Comparison of ENCODE assay signal across 1 cellular context in genomic region chr16:10738231-10739077, GRCh38.
A peak's percentile ranks its signal among the peaks of the same experiment; 100 is the strongest.
TF ChIP-seq lines count a peak whose summit lies in the region.

No MANE protein-coding gene starts in this region.

TF ChIP-seq in GM12878, 131 proteins besides CTCF, POLR2A, EP300 and RAD21 (continued from another document):
- TF ChIP-seq ASH2L (IDR thresholded peaks at IDR 0.05; ENCODE audit: borderline replicate concordance, low read depth) (no peak), BACH1 (IDR thresholded peaks at IDR 0.05; ENCODE audit: borderline replicate concordance) (no peak; the same call in 1 of the 2 replicates), CBFB (IDR thresholded peaks at IDR 0.05; ENCODE audit: low read depth) (no peak; the same call in 1 of the 2 replicates), ZBED1 (IDR thresholded peaks at IDR 0.05; ENCODE audit: borderline replicate concordance) (peak; percentile 13; the same call in 1 of the 2 replicates), TCF7 (IDR thresholded peaks at IDR 0.05; ENCODE audit: borderline replicate concordance) (no peak), NFYA (IDR thresholded peaks at IDR 0.05; ENCODE audit: borderline replicate concordance, low read depth, low read length) (no peak), PAX8 (IDR thresholded peaks at IDR 0.05) (no peak), YBX1 (IDR thresholded peaks at IDR 0.05) (no peak), ZNF687 (IDR thresholded peaks at IDR 0.05) (peak; percentile 18; the same call in 1 of the 2 replicates), RUNX3 (IDR thresholded peaks at IDR 0.05; ENCODE audit: low read length) (peak; percentile 62), CHD2 (IDR thresholded peaks at IDR 0.05; ENCODE audit: borderline replicate concordance, low read depth, low read length) (no peak), STAT3 (IDR thresholded peaks at IDR 0.05; ENCODE audit: low read depth, low read length) (no peak), FOXM1 (IDR thresholded peaks at IDR 0.05; ENCODE audit: low read depth, low read length) (peak; percentile 19), FOXK2 (IDR thresholded peaks at IDR 0.05) (no peak), SRF (IDR thresholded peaks at IDR 0.05; ENCODE audit: low read depth in 2 of 2, low read length in 2 of 2) (peak in 1 of 2 experiments; percentile 52; a peak in 2 of 4 replicates), POLR2AphosphoS2 (IDR thresholded peaks at IDR 0.05; ENCODE audit: low read depth, low read length) (no peak), PAX5 (IDR thresholded peaks at IDR 0.05; ENCODE audit: borderline replicate concordance, low read depth, low read length) (no peak), ZZZ3 (IDR thresholded peaks at IDR 0.05; ENCODE audit: control insufficient read depth, insufficient read length, low read depth) (no peak), BHLHE40 (IDR thresholded peaks at IDR 0.05; ENCODE audit: borderline replicate concordance in 1 of 2, low read depth in 2 of 2, low read length in 1 of 2) (peak in 1 of 2 experiments; percentile 62; a peak in 1 of 4 replicates)
